Comparison of ENCODE assay signal across 11 cellular contexts in genomic region chr6:139473239-139473701, GRCh38.
DNase-seq lines count a peak whose midpoint lies in the region; ATAC-seq, FAIRE-seq and TF ChIP-seq lines count a peak whose summit lies in the region.
"Had no signal": no experiment of that assay in that cellular context is flagged by ENCODE, and none has a peak within 500 bp of the region (broad histone marks: within the 10 kb centered on the region; RNA-seq: fewer than 3 reads in every experiment).

No MANE protein-coding gene starts in this region.

- no peak for TF ChIP-seq RAD21 in liver (IDR thresholded peaks at IDR 0.05)
- no peak for TF ChIP-seq RAD21 in HepG2 (CRISPR knock-in tag; IDR thresholded peaks at IDR 0.05)

- no peaks in the 10 kb centered on the region for H3K79me2 ChIP-seq in HepG2 (ENCODE audit: insufficient read depth, low read length)

- H3K27me3 Mint-ChIP-seq in endodermal cell (ENCODE audit: insufficient read depth), result no peaks in the 10 kb centered on the region
- peaks cover 5% of the 10 kb centered on the region for H3K27me3 Mint-ChIP-seq in activated T-helper 1 cell treated with anti-CD3 and anti-CD28 coated beads, Interleukin-12 subunit alpha, Interleukin-12 subunit beta, Interleukin-2, Interleukin-4 antibody, amounts not matched to agents 30 ng/mL and 10 ng/mL and 1 ng/mL, durations not matched to agents 14 hours and 24 hours and 36 hours (ENCODE audit: insufficient read depth)

- peaks cover 56% of the 10 kb centered on the region for H3K4me1 Mint-ChIP-seq in endodermal cell
- no peaks in the 10 kb centered on the region for H3K4me1 Mint-ChIP-seq in activated T-helper 1 cell treated with anti-CD3 and anti-CD28 coated beads, Interleukin-12 subunit alpha, Interleukin-12 subunit beta, Interleukin-2, Interleukin-4 antibody, amounts not matched to agents 30 ng/mL and 10 ng/mL and 1 ng/mL, durations not matched to agents 14 hours and 24 hours and 36 hours (ENCODE audit: low read depth)

- no peak overlapping the region for H2AFZ ChIP-seq in HepG2 (ENCODE audit: low read length)

- H3K27ac Mint-ChIP-seq in endodermal cell, result no peak overlapping the region
- H3K27ac Mint-ChIP-seq in activated T-helper 1 cell treated with anti-CD3 and anti-CD28 coated beads, Interleukin-12 subunit alpha, Interleukin-12 subunit beta, Interleukin-2, Interleukin-4 antibody, amounts not matched to agents 30 ng/mL and 10 ng/mL and 1 ng/mL, durations not matched to agents 14 hours and 24 hours and 36 hours, result no peak overlapping the region

- H3K27me3 ChIP-seq in liver (ENCODE audit: control insufficient read depth in 4 of 4, insufficient read depth in 4 of 4, low read length in 3 of 4) (no peaks in the 10 kb centered on the region), HepG2 (ENCODE audit: control insufficient read depth in 1 of 2, insufficient read depth in 2 of 2, low read length in 2 of 2) (peaks cover 0 to 4% of the 10 kb centered on the region in 2 experiments; a peak in 2 of 5 replicates), endodermal cell (ENCODE audit: control insufficient read depth, insufficient read depth, low read length, poor library complexity, severe bottlenecking) (no peaks in the 10 kb centered on the region), muscle layer of duodenum (ENCODE audit: low read depth, low read length) (no peaks in the 10 kb centered on the region)
- H3K27me3 ChIP-seq: BLaER1, colonic mucosa had no signal

- peak overlapping the region; percentile 56 to 71 for H3K27ac ChIP-seq in liver (ENCODE audit: low read depth in 1 of 2, low read length in 2 of 2)
- no peak overlapping the region for H3K27ac ChIP-seq in HepG2 (ENCODE audit: extremely low read length, insufficient read depth, low read length)
- H3K27ac ChIP-seq in endodermal cell (ENCODE audit: low read depth, low read length), result peak overlapping the region; percentile 65
- H3K27ac ChIP-seq in muscle layer of duodenum (ENCODE audit: low read length), result peak overlapping the region; percentile 10
- H3K27ac ChIP-seq: BLaER1, colonic mucosa had no signal

- no peak for TF ChIP-seq POLR2A in HepG2 (IDR thresholded peaks at IDR 0.05; ENCODE audit: insufficient read depth in 1 of 2, low read depth in 2 of 2, low read length in 2 of 2)

- POLR2A ChIA-PET in HepG2 (lab: Yijun Ruan, JAX), result no interaction called here

- no peak overlapping the region for H3K4me3 Mint-ChIP-seq in endodermal cell
- no peak overlapping the region for H3K4me3 Mint-ChIP-seq in activated T-helper 1 cell treated with anti-CD3 and anti-CD28 coated beads, Interleukin-12 subunit alpha, Interleukin-12 subunit beta, Interleukin-2, Interleukin-4 antibody, amounts not matched to agents 30 ng/mL and 10 ng/mL and 1 ng/mL, durations not matched to agents 14 hours and 24 hours and 36 hours

- TF ChIP-seq CTCF in liver (IDR thresholded peaks at IDR 0.05; ENCODE audit: low read depth, low read length, missing input control) (no peak), HepG2 (CRISPR knock-in tag; IDR thresholded peaks at IDR 0.05) (no peak), endodermal cell (conservative IDR thresholded peaks at IDR 0.05) (no peak)

- 78% methylated on average over 13 of the region's 13 CpGs for WGBS in liver
- WGBS in HepG2 (ENCODE audit: low lambda C conversion rate), result 61% methylated on average over 13 of the region's 13 CpGs
- WGBS in endodermal cell (ENCODE audit: insufficient coverage in 1 of 2, insufficient read length in 1 of 2), 2 experiments, result 69 to 71% methylated on average over 9 to 13 of the region's 13 CpGs

- CTCF ChIA-PET in HepG2 (lab: Yijun Ruan, JAX; ENCODE audit: low intra/inter-chr PET ratio, low total read pairs), result no interaction called here

- intact Hi-C loops in HepG2 (cut with micrococcal nuclease; ENCODE audit: unreplicated experiment), result no loop called here
- intact Hi-C loops in activated T-helper 1 cell treated with anti-CD3 and anti-CD28 coated beads, Interleukin-12 subunit alpha, Interleukin-12 subunit beta, Interleukin-2, Interleukin-4 antibody, amounts not matched to agents 30 ng/mL and 10 ng/mL and 1 ng/mL, durations not matched to agents 14 hours and 24 hours and 36 hours (cut with micrococcal nuclease), result no loop called here

- BruUV-seq in HepG2 (replicated peaks; lab: Mats Ljungman, UMichigan), result no TSS peak

- TF ChIP-seq EP300 in HepG2 (IDR thresholded peaks at IDR 0.05; ENCODE audit: low read depth in 2 of 2, low read length in 2 of 2) (no peak), HepG2 (CRISPR knock-in tag; IDR thresholded peaks at IDR 0.05; ENCODE audit: borderline replicate concordance) (no peak)

- H3K9me3 ChIP-seq in liver (ENCODE audit: control insufficient read depth in 4 of 4, low read length in 3 of 4) (no peaks in the 10 kb centered on the region), HepG2 (ENCODE audit: low read length) (no peaks in the 10 kb centered on the region), endodermal cell (ENCODE audit: control insufficient read depth, low read length) (no peaks in the 10 kb centered on the region), muscle layer of duodenum (ENCODE audit: control insufficient read depth in 1 of 2, low read length in 2 of 2) (no peaks in the 10 kb centered on the region)
- H3K9me3 ChIP-seq: BLaER1, colonic mucosa had no signal

- H3K9ac ChIP-seq in liver (ENCODE audit: low read depth in 1 of 2, low read length in 2 of 2) (no peak overlapping the region), HepG2 (ENCODE audit: insufficient read depth, low read depth, low read length) (no peak overlapping the region), endodermal cell (ENCODE audit: extremely low read depth, low read length, poor library complexity, severe bottlenecking) (no peak overlapping the region)
- H3K9ac ChIP-seq: BLaER1 had no signal

- no peak for DNase-seq in HepG2 (ENCODE audit: low spot score)
- DNase-seq in endodermal cell, result peak; percentile 68
- DNase-seq in cortex of kidney (lab: John Stamatoyannopoulos, UW), result no peak
- no peak for DNase-seq in activated T-helper 1 cell treated with anti-CD3 and anti-CD28 coated beads, Interleukin-12 subunit alpha, Interleukin-12 subunit beta, Interleukin-2, Interleukin-4 antibody, amounts not matched to agents 30 ng/mL and 10 ng/mL and 1 ng/mL, durations not matched to agents 14 hours and 24 hours and 36 hours (ENCODE audit: low spot score)
- DNase-seq in activated naive CD4-positive, alpha-beta T cell treated with anti-CD3 and anti-CD28 coated beads, Interleukin-2, amount 50 U/mL, for 16 hours, result no peak
- DNase-seq: colonic mucosa had no signal

- no peaks in the 10 kb centered on the region for H4K20me1 ChIP-seq in HepG2 (ENCODE audit: insufficient read depth, low read length)
- H4K20me1 ChIP-seq: BLaER1 had no signal

- no peak overlapping the region for H3K4me2 ChIP-seq in HepG2 (ENCODE audit: low read depth, low read length)
- H3K4me2 ChIP-seq: BLaER1 had no signal

- ATAC-seq in HepG2 (no peak; the same call in 2 of the 3 replicates), GM18870 (IDR thresholded peaks at IDR 0.05; ENCODE audit: unreplicated experiment) (no peak)

- H3K36me3 ChIP-seq in liver (ENCODE audit: control insufficient read depth in 4 of 4, insufficient read depth in 3 of 4, low read depth in 1 of 4, low read length in 3 of 4), result no peaks in the 10 kb centered on the region
- no peaks in the 10 kb centered on the region for H3K36me3 ChIP-seq in HepG2 (replicated peaks in 1 of 2; ENCODE audit: control insufficient read depth in 1 of 2, insufficient read depth in 2 of 2, low read length in 2 of 2)
- no peaks in the 10 kb centered on the region for H3K36me3 ChIP-seq in endodermal cell (ENCODE audit: control insufficient read depth, insufficient read depth, low read length)
- no peaks in the 10 kb centered on the region for H3K36me3 ChIP-seq in muscle layer of duodenum (ENCODE audit: control insufficient read depth in 1 of 2, insufficient read depth in 2 of 2, low read length in 2 of 2)
- H3K36me3 ChIP-seq: BLaER1, colonic mucosa had no signal

- H3K9me3 Mint-ChIP-seq in endodermal cell, result no peaks in the 10 kb centered on the region
- H3K9me3 Mint-ChIP-seq in activated T-helper 1 cell treated with anti-CD3 and anti-CD28 coated beads, Interleukin-12 subunit alpha, Interleukin-12 subunit beta, Interleukin-2, Interleukin-4 antibody, amounts not matched to agents 30 ng/mL and 10 ng/mL and 1 ng/mL, durations not matched to agents 14 hours and 24 hours and 36 hours, result no peaks in the 10 kb centered on the region

- FAIRE-seq in HepG2 (lab: Jason Lieb, UNC), result no peak
- FAIRE-seq: HTR-8/SVneo had no signal

- peaks cover 3 to 36% (median 19%) of the 10 kb centered on the region in 4 donors for H3K4me1 ChIP-seq in liver (ENCODE audit: control insufficient read depth in 4 of 4, insufficient read depth in 4 of 4, low read length in 3 of 4)
- H3K4me1 ChIP-seq in HepG2 (ENCODE audit: insufficient read depth, low read length), result peaks cover 35% of the 10 kb centered on the region
- peaks cover 17% of the 10 kb centered on the region for H3K4me1 ChIP-seq in endodermal cell (ENCODE audit: control insufficient read depth, insufficient read depth, low read length)
- H3K4me1 ChIP-seq in muscle layer of duodenum (ENCODE audit: control insufficient read depth in 1 of 2, insufficient read depth in 2 of 2, low read length in 2 of 2), result peaks cover 14 to 20% of the 10 kb centered on the region in 2 donors
- H3K4me1 ChIP-seq: colonic mucosa had no signal

- in situ Hi-C loops in HepG2 (cut with HindIII; ENCODE audit: extremely low pct_ligation_motif_present, low pct_unique_long_range_greater_than_20kb), result no loop called here

- no peaks in the 10 kb centered on the region for H3K36me3 Mint-ChIP-seq in endodermal cell (ENCODE audit: low read depth)
- no peaks in the 10 kb centered on the region for H3K36me3 Mint-ChIP-seq in activated T-helper 1 cell treated with anti-CD3 and anti-CD28 coated beads, Interleukin-12 subunit alpha, Interleukin-12 subunit beta, Interleukin-2, Interleukin-4 antibody, amounts not matched to agents 30 ng/mL and 10 ng/mL and 1 ng/mL, durations not matched to agents 14 hours and 24 hours and 36 hours (ENCODE audit: low read depth)

- H3K4me3 ChIP-seq in liver (ENCODE audit: low read depth in 1 of 3, low read length in 3 of 3), result no peak overlapping the region
- H3K4me3 ChIP-seq in HepG2 (replicated peaks in 1 of 3; ENCODE audit: insufficient read depth in 1 of 3, low read depth in 2 of 3, low read length in 3 of 3), result no peak overlapping the region
- no peak overlapping the region for H3K4me3 ChIP-seq in endodermal cell (ENCODE audit: low read length)
- no peak overlapping the region for H3K4me3 ChIP-seq in muscle layer of duodenum (ENCODE audit: low read depth in 1 of 2, low read length in 2 of 2)
- H3K4me3 ChIP-seq: BLaER1, colonic mucosa had no signal

TF ChIP-seq in liver, 16 proteins besides CTCF, POLR2A, EP300 and RAD21 (continues in another document):
- TF ChIP-seq, protein P1, sequence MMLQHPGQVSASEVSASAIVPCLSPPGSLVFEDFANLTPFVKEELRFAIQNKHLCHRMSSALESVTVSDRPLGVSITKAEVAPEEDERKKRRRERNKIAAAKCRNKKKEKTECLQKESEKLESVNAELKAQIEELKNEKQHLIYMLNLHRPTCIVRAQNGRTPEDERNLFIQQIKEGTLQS (IDR thresholded peaks at IDR 0.05), result no peak
